In the genomic region with DNA sequence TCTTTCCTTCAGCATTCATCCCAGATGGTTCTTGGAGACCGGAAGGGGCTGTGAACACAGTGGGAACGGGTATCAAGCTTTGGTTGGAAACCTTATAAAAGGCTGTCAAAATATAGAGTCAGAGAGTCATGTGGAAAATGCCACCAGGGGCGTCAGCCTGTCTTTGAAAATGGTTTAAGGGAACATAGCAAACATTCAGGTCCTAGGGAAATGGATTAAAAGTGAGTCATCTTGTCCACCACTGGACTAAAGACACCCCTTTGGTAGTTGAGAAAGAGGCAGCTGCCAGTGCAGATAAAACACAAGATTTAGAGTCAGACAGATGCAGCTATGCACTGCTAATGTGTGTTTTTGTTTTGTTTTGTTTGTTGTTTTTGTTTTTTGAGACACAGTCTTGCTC, we compare ENCODE assay signal across 1 cellular context.
TF ChIP-seq lines count a peak whose summit lies in the region.

No MANE protein-coding gene starts in this region.

TF ChIP-seq in SK-N-SH, 30 proteins besides CTCF, POLR2A, EP300 and RAD21:
- no peak for TF ChIP-seq REST (IDR thresholded peaks at IDR 0.05; ENCODE audit: low read depth, low read length)
- no peak for TF ChIP-seq TEAD4 (IDR thresholded peaks at IDR 0.05; ENCODE audit: borderline replicate concordance, insufficient read depth)
- no peak for TF ChIP-seq JUND (IDR thresholded peaks at IDR 0.05)
- TF ChIP-seq SMC3 (IDR thresholded peaks at IDR 0.05; ENCODE audit: low read depth, low read length): no peak
- TF ChIP-seq CHD2 (IDR thresholded peaks at IDR 0.05; ENCODE audit: low read length, partially characterized antibody): no peak
- no peak for TF ChIP-seq MXI1 (IDR thresholded peaks at IDR 0.05; ENCODE audit: low read depth, low read length)
- TF ChIP-seq ELF1 (IDR thresholded peaks at IDR 0.05): no peak
- no peak for TF ChIP-seq FOXJ3 (CRISPR knock-in tag; IDR thresholded peaks at IDR 0.05)
- no peak for TF ChIP-seq TCF12 (IDR thresholded peaks at IDR 0.05)
- TF ChIP-seq, protein P1, sequence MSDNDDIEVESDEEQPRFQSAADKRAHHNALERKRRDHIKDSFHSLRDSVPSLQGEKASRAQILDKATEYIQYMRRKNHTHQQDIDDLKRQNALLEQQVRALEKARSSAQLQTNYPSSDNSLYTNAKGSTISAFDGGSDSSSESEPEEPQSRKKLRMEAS (IDR thresholded peaks at IDR 0.05; ENCODE audit: low read depth): no peak
- no peak for TF ChIP-seq GATA2 (CRISPR knock-in tag; IDR thresholded peaks at IDR 0.05)
